In the genomic region with DNA sequence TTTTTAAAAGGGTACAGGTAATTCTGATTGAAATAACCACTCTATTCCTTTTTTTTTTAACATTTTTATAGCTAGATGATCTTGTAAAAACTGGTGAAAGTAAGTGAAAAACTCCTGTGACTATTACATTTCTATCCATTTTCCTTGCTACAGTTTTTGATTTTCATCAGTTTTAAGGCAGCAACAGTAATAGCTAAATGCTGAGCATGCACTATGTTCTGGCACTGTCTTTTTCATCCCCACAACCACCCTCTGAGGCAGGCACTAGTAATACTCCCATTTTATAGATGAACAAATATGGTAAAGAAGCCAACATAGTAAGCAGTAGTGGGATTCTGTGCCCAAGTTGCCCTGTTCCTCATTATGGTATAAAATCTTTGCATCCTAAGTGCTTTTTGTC, we compare ENCODE assay signal across 19 cellular contexts.
DNase-seq lines count a peak whose midpoint lies in the region; ATAC-seq and TF ChIP-seq lines count a peak whose summit lies in the region.
"Had no signal": no experiment of that assay in that cellular context is flagged by ENCODE, and none has a peak within 500 bp of the region (broad histone marks: within the 10 kb centered on the region; RNA-seq: fewer than 3 reads in every experiment).

No MANE protein-coding gene starts in this region.

- H2BK5ac ChIP-seq in IMR-90 (ENCODE audit: low read depth, low read length, poor library complexity, severe bottlenecking) = no peak overlapping the region

- in situ Hi-C loops in mammary epithelial cell (cut with MboI; ENCODE audit: low sequenced_read_pairs in 2 of 2) (no loop called here), IMR-90 (cut with MboI; ENCODE audit: low sequenced_read_pairs) (no loop called here)

- peaks cover 5% of the 10 kb centered on the region for H3K9me3 Mint-ChIP-seq in MCF 10A (ENCODE audit: unreplicated experiment)
- H3K9me3 Mint-ChIP-seq in activated T-helper 17 cell treated with anti-CD3 and anti-CD28 coated beads, Interleukin-2, amount 50 U/mL, for 72 hours = peaks cover 25% of the 10 kb centered on the region
- peaks cover 5% of the 10 kb centered on the region for H3K9me3 Mint-ChIP-seq in neural progenitor cell
- H3K9me3 Mint-ChIP-seq: HFFc6 had no signal

- no peak overlapping the region for H3K14ac ChIP-seq in IMR-90 (replicated peaks; ENCODE audit: low read depth, low read length)

- H2BK15ac ChIP-seq in IMR-90 (ENCODE audit: low read depth, low read length) = no peak overlapping the region

- no peak overlapping the region for H2AK9ac ChIP-seq in IMR-90 (replicated peaks; ENCODE audit: low read depth, low read length, poor library complexity)

- H3K4me3 Mint-ChIP-seq in MCF 10A (ENCODE audit: unreplicated experiment) (no peak overlapping the region), neural progenitor cell (no peak overlapping the region)
- peak overlapping the region; percentile 26 for H3K4me3 Mint-ChIP-seq in activated T-helper 17 cell treated with anti-CD3 and anti-CD28 coated beads, Interleukin-2, amount 50 U/mL, for 72 hours
- H3K4me3 Mint-ChIP-seq: B cell; CD8-positive, alpha-beta T cell; HFFc6 had no signal

- dilution Hi-C loops in mammary epithelial cell (cut with HindIII; ENCODE audit: low sequenced_read_pairs) = no loop called here
- dilution Hi-C loops in IMR-90 (cut with HindIII; ENCODE audit: low sequenced_read_pairs, unreplicated experiment) = no loop called here

- H3K36me3 ChIP-seq in mammary epithelial cell (ENCODE audit: insufficient read depth, low read length) = no peaks in the 10 kb centered on the region
- no peaks in the 10 kb centered on the region for H3K36me3 ChIP-seq in IMR-90 (ENCODE audit: control insufficient read depth, insufficient read depth, low read length)
- no peaks in the 10 kb centered on the region for H3K36me3 ChIP-seq in neural progenitor cell
- H3K36me3 ChIP-seq: BLaER1, HAP-1 had no signal

- DNase-seq in MCF 10A (ENCODE audit: unreplicated experiment) = no peak
- no peak for DNase-seq in mammary epithelial cell
- DNase-seq in IMR-90 = no peak
- DNase-seq in neural progenitor cell (ENCODE audit: low spot score) = no peak
- no peak for DNase-seq in GM20000 (ENCODE audit: low spot score)
- DNase-seq: Caco-2; CD4-positive, CD25-positive, alpha-beta regulatory T cell; CD8-positive, alpha-beta T cell; DMS153; DND-41; GOT3; HFFc6 had no signal

- no peak overlapping the region for H3K23ac ChIP-seq in IMR-90 (ENCODE audit: low read depth, low read length)

- no peaks in the 10 kb centered on the region for H3K4me1 ChIP-seq in mammary epithelial cell (ENCODE audit: insufficient read depth, low read length)
- no peaks in the 10 kb centered on the region for H3K4me1 ChIP-seq in IMR-90 (ENCODE audit: control insufficient read depth, insufficient read depth, low read length)
- H3K4me1 ChIP-seq in neural progenitor cell = no peaks in the 10 kb centered on the region
- H3K4me1 ChIP-seq: BLaER1, Caco-2 had no signal

- TF ChIP-seq POLR2A in IMR-90 (IDR thresholded peaks at IDR 0.05; ENCODE audit: low read depth, low read length) = no peak

- H3F3A ChIP-seq in neural progenitor cell (ENCODE audit: low read depth) = no peaks in the 10 kb centered on the region

- H3K27ac Mint-ChIP-seq in MCF 10A (ENCODE audit: low read depth, unreplicated experiment) = peak overlapping the region; percentile 22
- no peak overlapping the region for H3K27ac Mint-ChIP-seq in activated T-helper 17 cell treated with anti-CD3 and anti-CD28 coated beads, Interleukin-2, amount 50 U/mL, for 72 hours
- no peak overlapping the region for H3K27ac Mint-ChIP-seq in neural progenitor cell
- H3K27ac Mint-ChIP-seq: B cell; CD8-positive, alpha-beta T cell; HFFc6 had no signal

- H3K27me3 ChIP-seq in mammary epithelial cell (ENCODE audit: insufficient read depth, low read length) = no peaks in the 10 kb centered on the region
- no peaks in the 10 kb centered on the region for H3K27me3 ChIP-seq in IMR-90 (ENCODE audit: control insufficient read depth, insufficient read depth, low read length)
- H3K27me3 ChIP-seq in neural progenitor cell = peaks cover 88% of the 10 kb centered on the region
- H3K27me3 ChIP-seq: BLaER1 had no signal

- H3K27ac ChIP-seq in mammary epithelial cell (ENCODE audit: insufficient read depth, low read depth, low read length) (no peak overlapping the region), IMR-90 (ENCODE audit: insufficient read depth, low read length) (no peak overlapping the region), neural progenitor cell (no peak overlapping the region)
- H3K27ac ChIP-seq: BLaER1, C4-2B had no signal

- H4K8ac ChIP-seq in IMR-90 (ENCODE audit: low read depth in 2 of 2, low read length in 2 of 2) = no peak overlapping the region

- no peaks in the 10 kb centered on the region for H3K79me2 ChIP-seq in mammary epithelial cell (ENCODE audit: insufficient read depth, low read length)
- H3K79me2 ChIP-seq in neural progenitor cell (ENCODE audit: low read depth) = no peaks in the 10 kb centered on the region

- H4K91ac ChIP-seq in IMR-90 (ENCODE audit: insufficient read depth, low read depth, low read length) = no peak overlapping the region

- CTCF ChIA-PET in MCF 10A (lab: Yijun Ruan, JAX) (interaction anchor here (0.7 to 0.9 kb wide), 2 partner anchors 15 to 93 kb away, joined by 3 to 4 read pairs; no protein-coding TSS in a partner anchor), mammary epithelial cell (lab: Charles Lee; ENCODE audit: low non-redundant PET) (no interaction called here), IMR-90 (lab: Yijun Ruan, JAX) (interaction anchor here (0.8 kb wide), 1 partner anchor 16 kb away, joined by 3 read pairs; no protein-coding TSS in a partner anchor)

- H3K36me3 Mint-ChIP-seq in MCF 10A (ENCODE audit: insufficient read depth, unreplicated experiment) (peaks cover 9% of the 10 kb centered on the region), neural progenitor cell (no peaks in the 10 kb centered on the region)
- no peaks in the 10 kb centered on the region for H3K36me3 Mint-ChIP-seq in activated T-helper 17 cell treated with anti-CD3 and anti-CD28 coated beads, Interleukin-2, amount 50 U/mL, for 72 hours (ENCODE audit: low read depth)

- H3K4me1 Mint-ChIP-seq in MCF 10A (ENCODE audit: insufficient read depth, unreplicated experiment) (peaks cover 12% of the 10 kb centered on the region), neural progenitor cell (peaks cover 8% of the 10 kb centered on the region)
- peaks cover 33% of the 10 kb centered on the region for H3K4me1 Mint-ChIP-seq in activated T-helper 17 cell treated with anti-CD3 and anti-CD28 coated beads, Interleukin-2, amount 50 U/mL, for 72 hours
- H3K4me1 Mint-ChIP-seq: B cell had no signal

- H3K9me3 ChIP-seq in mammary epithelial cell (replicated peaks; ENCODE audit: insufficient read depth, low read length) (no peaks in the 10 kb centered on the region), IMR-90 (ENCODE audit: control insufficient read depth, insufficient read depth, low read length) (no peaks in the 10 kb centered on the region), neural progenitor cell (ENCODE audit: low read depth) (no peaks in the 10 kb centered on the region)
- H3K9me3 ChIP-seq: Caco-2, HAP-1 had no signal

- no peak overlapping the region for H2AFZ ChIP-seq in mammary epithelial cell (ENCODE audit: low read depth, low read length)
- H2AFZ ChIP-seq in IMR-90 (replicated peaks; ENCODE audit: low read length, poor library complexity) = no peak overlapping the region
- peak overlapping the region; percentile 90 for H2AFZ ChIP-seq in neural progenitor cell (replicated peaks)

- H2AK5ac ChIP-seq in IMR-90 (ENCODE audit: low read depth, low read length) = no peak overlapping the region

- H3K56ac ChIP-seq in IMR-90 (ENCODE audit: extremely low read depth, insufficient read depth, low read length) = no peak overlapping the region

- TF ChIP-seq CTCF in MCF 10A (IDR thresholded peaks at IDR 0.05; ENCODE audit: unreplicated experiment) (no peak), mammary epithelial cell (conservative IDR thresholded peaks at IDR 0.05 in 1 of 2, IDR thresholded peaks at IDR 0.05 in 1 of 2; ENCODE audit: extremely low read depth in 1 of 2, insufficient read depth in 1 of 2, low read depth in 1 of 2, low read length in 2 of 2) (no peak), IMR-90 (conservative IDR thresholded peaks at IDR 0.05; ENCODE audit: low read depth, low read length) (no peak), neural progenitor cell (IDR thresholded peaks at IDR 0.05) (no peak), GM20000 (IDR thresholded peaks at IDR 0.05; ENCODE audit: extremely low read depth, missing control alignments) (no peak)

- ATAC-seq in IMR-90 (ENCODE audit: low read depth) (no peak), HG03469 (IDR thresholded peaks at IDR 0.05; ENCODE audit: unreplicated experiment) (no peak), GM18498 (IDR thresholded peaks at IDR 0.05; ENCODE audit: unreplicated experiment) (no peak)
- ATAC-seq in activated T-helper 17 cell treated with anti-CD3 and anti-CD28 coated beads, Interleukin-2, amount 50 U/mL, for 72 hours (replicated peaks) = no peak
- ATAC-seq: CD8-positive, alpha-beta T cell had no signal

- H3K79me1 ChIP-seq in IMR-90 (ENCODE audit: low read depth in 1 of 2, low read length in 2 of 2) = no peaks in the 10 kb centered on the region

- POLR2A ChIA-PET in MCF 10A (lab: Yijun Ruan, JAX) (interaction anchor here (0.9 kb wide), 1 partner anchor 11 kb away, joined by 3 read pairs; no protein-coding TSS in a partner anchor), IMR-90 (lab: Charles Lee; ENCODE audit: unreplicated experiment) (no interaction called here)

- no peak overlapping the region for H3K4me3 ChIP-seq in mammary epithelial cell (replicated peaks in 1 of 3; ENCODE audit: insufficient read depth in 1 of 3, low read depth in 2 of 3, low read length in 3 of 3)
- H3K4me3 ChIP-seq in IMR-90 (ENCODE audit: insufficient read depth, low read depth, low read length) = no peak overlapping the region
- no peak overlapping the region for H3K4me3 ChIP-seq in neural progenitor cell
- H3K4me3 ChIP-seq: BLaER1, HAP-1 had no signal

- no peak for TF ChIP-seq RAD21 in IMR-90 (IDR thresholded peaks at IDR 0.05; ENCODE audit: low read length)

- intact Hi-C loops in MCF 10A (cut with micrococcal nuclease) (no loop called here), mammary epithelial cell (cut with micrococcal nuclease) (no loop called here), IMR-90 (cut with micrococcal nuclease) (no loop called here)

- no peak overlapping the region for H3K4ac ChIP-seq in IMR-90 (ENCODE audit: low read depth, low read length)

- BruUV-seq in MCF 10A (replicated peaks; lab: Mats Ljungman, UMichigan) (no TSS peak), mammary epithelial cell (replicated peaks; lab: Mats Ljungman, UMichigan) (no TSS peak), IMR-90 (replicated peaks; lab: Mats Ljungman, UMichigan) (no TSS peak)

- H2BK120ac ChIP-seq in IMR-90 (ENCODE audit: low read depth, low read length) = no peak overlapping the region

- H3K9me1 ChIP-seq in IMR-90 (ENCODE audit: insufficient read depth, low read length) = no peaks in the 10 kb centered on the region

- no peak overlapping the region for H4K5ac ChIP-seq in IMR-90 (ENCODE audit: low read depth, low read length)

- H3K9ac ChIP-seq in mammary epithelial cell (ENCODE audit: insufficient read depth, low read length) (no peak overlapping the region), IMR-90 (ENCODE audit: low read depth, low read length) (no peak overlapping the region), neural progenitor cell (no peak overlapping the region)
- H3K9ac ChIP-seq: BLaER1 had no signal

- H3K18ac ChIP-seq in IMR-90 (ENCODE audit: low read depth, low read length) = no peak overlapping the region

- H3K27me3 Mint-ChIP-seq in MCF 10A (ENCODE audit: insufficient read depth, unreplicated experiment) (peaks cover 17% of the 10 kb centered on the region), neural progenitor cell (ENCODE audit: insufficient read depth, low read depth) (no peaks in the 10 kb centered on the region)
- no peaks in the 10 kb centered on the region for H3K27me3 Mint-ChIP-seq in activated T-helper 17 cell treated with anti-CD3 and anti-CD28 coated beads, Interleukin-2, amount 50 U/mL, for 72 hours
- H3K27me3 Mint-ChIP-seq: B cell had no signal

- H3K4me2 ChIP-seq in mammary epithelial cell (ENCODE audit: insufficient read depth, low read depth, low read length) = no peak overlapping the region
- no peak overlapping the region for H3K4me2 ChIP-seq in IMR-90 (ENCODE audit: low read depth, low read length)
- no peak overlapping the region for H3K4me2 ChIP-seq in neural progenitor cell
- H3K4me2 ChIP-seq: BLaER1 had no signal

- no peaks in the 10 kb centered on the region for H4K20me1 ChIP-seq in mammary epithelial cell (ENCODE audit: insufficient read depth, low read length)
- no peaks in the 10 kb centered on the region for H4K20me1 ChIP-seq in IMR-90 (ENCODE audit: insufficient read depth, low read length)
- H4K20me1 ChIP-seq in neural progenitor cell (ENCODE audit: low read depth) = no peaks in the 10 kb centered on the region
- H4K20me1 ChIP-seq: BLaER1 had no signal

- no peak overlapping the region for H2BK20ac ChIP-seq in IMR-90 (ENCODE audit: low read depth, low read length)
